In the genomic region with DNA sequence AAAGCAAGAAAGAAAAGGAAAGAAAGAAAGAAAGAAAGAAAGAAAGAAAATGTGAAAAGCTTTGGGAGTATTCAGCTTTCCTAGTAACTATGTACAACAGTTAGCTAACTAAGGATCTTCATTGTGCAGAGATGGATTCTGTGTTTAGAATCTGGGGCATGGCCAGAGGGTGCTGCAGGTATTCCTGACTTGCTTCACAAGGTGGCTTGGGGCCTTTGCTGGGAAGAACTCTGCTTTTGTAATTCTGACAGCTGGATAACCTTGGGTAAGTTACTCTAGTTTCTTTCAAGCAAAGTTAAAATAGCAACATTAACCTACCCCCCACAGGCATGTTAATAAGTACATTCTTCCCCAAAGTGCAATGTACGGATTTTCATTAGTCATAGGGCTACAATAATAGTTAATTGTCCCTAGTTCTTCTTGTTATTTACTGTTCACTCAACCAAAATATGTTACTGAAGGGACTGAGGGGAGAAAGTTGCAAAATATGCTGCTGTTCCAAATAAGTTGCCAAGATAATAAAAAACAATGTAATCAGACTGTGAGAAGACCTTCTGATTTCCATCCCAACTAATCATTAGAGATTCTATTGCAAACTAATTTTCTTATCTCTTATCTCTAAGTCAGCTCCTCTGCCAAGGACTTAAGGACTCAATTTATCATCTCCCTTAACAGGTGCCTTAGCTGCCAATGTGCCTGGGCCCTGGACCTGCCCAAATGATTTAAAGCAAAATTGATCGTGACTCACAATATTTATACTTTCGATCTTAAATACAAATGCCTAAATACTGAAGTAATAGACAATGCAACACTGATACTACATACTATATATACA, we compare ENCODE assay signal across 21 cellular contexts.
"Had no signal": no experiment of that assay in that cellular context is flagged by ENCODE, and none has a peak within 500 bp of the region (broad histone marks: within the 10 kb centered on the region; RNA-seq: fewer than 3 reads in every experiment).

No MANE protein-coding gene starts in this region.

- ATAC-seq: gastrocnemius medialis, left lobe of liver had no signal

- H3K36me3 ChIP-seq: breast epithelium, gastrocnemius medialis, thyroid gland had no signal

- H3K4me1 ChIP-seq: breast epithelium, gastrocnemius medialis, thyroid gland had no signal

- H3K27me3 ChIP-seq: breast epithelium, gastrocnemius medialis, thyroid gland had no signal

- H3K4me3 ChIP-seq: breast epithelium, gastrocnemius medialis, lung, thyroid gland had no signal

- DNase-seq: activated CD4-positive, alpha-beta memory T cell treated with anti-CD3 and anti-CD28 coated beads, Interleukin-2, amount 10 ng/mL, durations not matched to agents 7 days and 5 days; activated CD4-positive, alpha-beta T cell treated with anti-CD3 and anti-CD28 coated beads for 48 hours; activated CD4-positive, CD25-positive, alpha-beta regulatory T cell; activated naive CD4-positive, alpha-beta T cell treated with Interleukin-2 at 50 U/mL for 16 hours; activated T-cell treated with anti-CD3 and anti-CD28 coated beads, Interleukin-2, amount 50 U/mL, for 1 hour; anterior cingulate cortex; cortex of kidney; gastrocnemius medialis; head of caudate nucleus; immature natural killer cell; midbrain; retina; stimulated activated CD4-positive, alpha-beta T cell treated with anti-CD3 and anti-CD28 coated beads, Interleukin-12 subunit alpha, Interleukin-12 subunit beta, amount 100 ng/mL, for 4 hours; stimulated activated CD4-positive, alpha-beta T cell treated with anti-CD3 and anti-CD28 coated beads, Interleukin-1b, Interleukin-23, amount 100 ng/mL, for 48 hours; stimulated activated naive CD4-positive, alpha-beta T cell treated with Interleukin-2 at 50 U/mL for 16 hours; T-helper 1 cell; T-helper 9 cell; thyroid gland had no signal

- H3K9me3 ChIP-seq: breast epithelium, gastrocnemius medialis, thyroid gland had no signal
